ENCODE assay signal across 10 cellular contexts in the genomic region with DNA sequence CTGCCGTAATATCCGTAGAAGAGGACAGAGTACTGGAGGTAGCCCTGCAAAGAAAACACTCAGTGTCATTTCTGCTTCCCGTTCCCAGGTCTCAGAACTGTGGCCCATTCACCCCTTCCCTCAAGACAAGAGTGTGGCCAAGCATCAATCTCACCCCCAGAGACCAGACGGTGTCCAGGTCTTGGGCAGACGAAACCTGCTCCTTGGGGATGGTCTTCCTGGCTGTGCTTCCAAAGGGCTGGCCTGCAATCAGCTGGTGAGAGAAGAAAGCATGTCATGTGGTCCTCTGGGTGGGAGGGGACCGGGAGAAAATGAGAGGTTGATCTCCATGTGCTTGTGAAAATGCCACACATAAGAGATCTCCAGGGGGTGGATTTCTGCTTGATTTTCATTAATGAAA. TPM values are rescaled to one million over a fixed set of nuclear protein-coding genes. Genes with fewer than 3 reads are reported as not detected.
"Had no signal": no experiment of that assay in that cellular context is flagged by ENCODE, and none has a peak within 500 bp of the region (broad histone marks: within the 10 kb centered on the region; RNA-seq: fewer than 3 reads in every experiment).

No MANE protein-coding gene starts in this region.

- H3K9me3 Mint-ChIP-seq: GM23338, HFFc6, IgD-negative memory B cell had no signal

- H3K4me1 ChIP-seq: HAP-1 had no signal

- H3K27ac ChIP-seq: HL-60 had no signal

- H3K27ac Mint-ChIP-seq: GM23338, HFFc6, IgD-negative memory B cell had no signal

- H3K36me3 ChIP-seq: HAP-1 had no signal

- ATAC-seq: GM23338, HCT116, HepG2 had no signal

- H3K4me3 ChIP-seq: GM23338, HAP-1 had no signal

- H3K4me2 ChIP-seq: GM23338 had no signal

- DNase-seq: HFFc6, KBM-7 had no signal

- H2AFZ ChIP-seq: GM23338 had no signal

- H3K4me3 Mint-ChIP-seq: GM23338, HFFc6, IgD-negative memory B cell had no signal

RNA-seq across cellular contexts. Expression of a gene that starts 15.8 kb away (rescaled TPM):
- total RNA-seq: GM23338, H1, HepG2, HFFc6, HT1080 had no signal
- polyA plus RNA-seq: H1, HepG2 had no signal
